24 cellular contexts compared by ENCODE assay signal in genomic region chr2:215314896-215315295, GRCh38. TPM values are rescaled to one million over a fixed set of nuclear protein-coding genes. Genes with fewer than 3 reads are reported as not detected.
A peak's percentile ranks its signal among the peaks of the same experiment; 100 is the strongest.
DNase-seq lines count a peak whose midpoint lies in the region; ATAC-seq and TF ChIP-seq lines count a peak whose summit lies in the region.
"Had no signal": no experiment of that assay in that cellular context is flagged by ENCODE, and none has a peak within 500 bp of the region (broad histone marks: within the 10 kb centered on the region; RNA-seq: fewer than 3 reads in every experiment).

No MANE protein-coding gene starts in this region.

- TF ChIP-seq CTCF in activated CD8-positive, alpha-beta T cell treated with anti-CD3 and anti-CD28 coated beads for 36 hours (IDR thresholded peaks at IDR 0.05): no peak
- TF ChIP-seq CTCF in left lung (IDR thresholded peaks at IDR 0.05) (no peak), neural progenitor cell (IDR thresholded peaks at IDR 0.05) (no peak)

- H3K27me3 ChIP-seq in left lung (peaks cover 0 to 8% of the 10 kb centered on the region in 2 donors), neural progenitor cell (no peaks in the 10 kb centered on the region)
- H3K27me3 ChIP-seq: brain microvascular endothelial cell, gastrocnemius medialis, right atrium auricular region, SJCRH30, transverse colon had no signal

- no peaks in the 10 kb centered on the region for H3K9me3 Mint-ChIP-seq in activated CD8-positive, alpha-beta T cell treated with anti-CD3 and anti-CD28 coated beads for 36 hours
- H3K9me3 Mint-ChIP-seq in activated CD8-positive, alpha-beta T cell treated with anti-CD3 and anti-CD28 coated beads, Interleukin-2, amount 10 ng/mL, durations not matched to agents 7 days and 5 days (ENCODE audit: insufficient read depth): no peaks in the 10 kb centered on the region
- H3K9me3 Mint-ChIP-seq in activated naive CD8-positive, alpha-beta T cell (ENCODE audit: low read depth): no peaks in the 10 kb centered on the region
- no peaks in the 10 kb centered on the region for H3K9me3 Mint-ChIP-seq in naive thymus-derived CD8-positive, alpha-beta T cell
- no peaks in the 10 kb centered on the region for H3K9me3 Mint-ChIP-seq in neural progenitor cell
- H3K9me3 Mint-ChIP-seq: dendritic cell treated with granulocyte-macrophage colony-stimulating factor and Interleukin-4, amounts not matched to agents 40 ng/mL and 50 ng/mL, for 4 days; T-helper 2 cell treated with Interferon-gamma antibody and Interleukin-4, amounts not matched to agents 5 μg/mL and 100 μg/mL, for 36 hours had no signal

- peaks cover 55% of the 10 kb centered on the region for H3K36me3 Mint-ChIP-seq in activated CD8-positive, alpha-beta T cell treated with anti-CD3 and anti-CD28 coated beads for 36 hours (ENCODE audit: low read depth)
- peaks cover 52% of the 10 kb centered on the region for H3K36me3 Mint-ChIP-seq in activated CD8-positive, alpha-beta T cell treated with anti-CD3 and anti-CD28 coated beads, Interleukin-2, amount 10 ng/mL, durations not matched to agents 7 days and 5 days (ENCODE audit: low read depth)
- H3K36me3 Mint-ChIP-seq in activated naive CD8-positive, alpha-beta T cell: peaks cover 27% of the 10 kb centered on the region
- H3K36me3 Mint-ChIP-seq in naive thymus-derived CD8-positive, alpha-beta T cell: peaks cover 9 to 58% (median 27%) of the 10 kb centered on the region in 3 donors
- H3K36me3 Mint-ChIP-seq in neural progenitor cell: peaks cover 37% of the 10 kb centered on the region

- POLR2A ChIA-PET in activated CD8-positive, alpha-beta T cell treated with anti-CD3 and anti-CD28 coated beads for 36 hours (lab: Charles Lee): no interaction called here
- POLR2A ChIA-PET in activated CD8-positive, alpha-beta T cell treated with anti-CD3 and anti-CD28 coated beads, Interleukin-2, amount 10 ng/mL, durations not matched to agents 7 days and 5 days (lab: Charles Lee): no interaction called here
- POLR2A ChIA-PET in naive thymus-derived CD8-positive, alpha-beta T cell (lab: Charles Lee): no interaction called here

- intact Hi-C loops in activated CD8-positive, alpha-beta T cell treated with anti-CD3 and anti-CD28 coated beads for 36 hours (cut with micrococcal nuclease): loop anchor here (5.0 kb wide), 1 partner anchor 508 kb away; the partner anchor contains the start of gene BARD1
- intact Hi-C loops in left lung (cut with DNase I): no loop called here

- H4K20me1 ChIP-seq in neural progenitor cell (ENCODE audit: low read depth): no peaks in the 10 kb centered on the region

- H3K27ac Mint-ChIP-seq in activated CD8-positive, alpha-beta T cell treated with anti-CD3 and anti-CD28 coated beads for 36 hours: peak overlapping the region; percentile 76
- H3K27ac Mint-ChIP-seq in activated CD8-positive, alpha-beta T cell treated with anti-CD3 and anti-CD28 coated beads, Interleukin-2, amount 10 ng/mL, durations not matched to agents 7 days and 5 days: no peak overlapping the region
- H3K27ac Mint-ChIP-seq in activated naive CD8-positive, alpha-beta T cell: peak overlapping the region; percentile 70
- H3K27ac Mint-ChIP-seq in naive thymus-derived CD8-positive, alpha-beta T cell: peak overlapping the region in 7 of 10 donors; percentile 25 to 77 (median 60)
- no peak overlapping the region for H3K27ac Mint-ChIP-seq in neural progenitor cell
- H3K27ac Mint-ChIP-seq: dendritic cell treated with granulocyte-macrophage colony-stimulating factor and Interleukin-4, amounts not matched to agents 40 ng/mL and 50 ng/mL, for 4 days; T-helper 2 cell treated with Interferon-gamma antibody and Interleukin-4, amounts not matched to agents 5 μg/mL and 100 μg/mL, for 36 hours had no signal

- H3K36me3 ChIP-seq in left lung: peaks cover 0 to 22% of the 10 kb centered on the region in 2 donors
- H3K36me3 ChIP-seq in neural progenitor cell: peaks cover 29% of the 10 kb centered on the region

- DNase-seq in activated CD8-positive, alpha-beta T cell treated with anti-CD3 and anti-CD28 coated beads for 36 hours: no peak
- DNase-seq in activated CD8-positive, alpha-beta T cell treated with anti-CD3 and anti-CD28 coated beads, Interleukin-2, amount 10 ng/mL, durations not matched to agents 7 days and 5 days: no peak
- DNase-seq in ELF-1 (ENCODE audit: low read depth, low spot score): peak; percentile 69
- no peak for DNase-seq in naive thymus-derived CD8-positive, alpha-beta T cell
- DNase-seq in left lung: no peak
- DNase-seq in neural progenitor cell (ENCODE audit: low spot score): no peak
- no peak for DNase-seq in NCI-H748 treated with DMSO at 0.1 percent for 48 hours (lab: John Stamatoyannopoulos, UW)
- DNase-seq: activated CD4-positive, CD25-positive, alpha-beta regulatory T cell treated with anti-CD3 and anti-CD28 coated beads, Interleukin-2, amount 50 U/mL, for 72 hours; activated CD8-positive, alpha-beta memory T cell treated with anti-CD3 and anti-CD28 coated beads, Interleukin-2, amount 50 U/mL, for 48 hours; brain microvascular endothelial cell; gastrocnemius medialis; Karpas-422; mucosa of descending colon; NCI-H526; occipital lobe; SJCRH30; stimulated activated CD4-positive, alpha-beta T cell treated with anti-CD3 and anti-CD28 coated beads, Interleukin-15, amount 100 ng/mL, for 24 hours; stimulated activated naive CD4-positive, alpha-beta T cell; transverse colon had no signal

- H3K27ac ChIP-seq in left lung: no peak overlapping the region
- no peak overlapping the region for H3K27ac ChIP-seq in neural progenitor cell
- H3K27ac ChIP-seq: brain microvascular endothelial cell, gastrocnemius medialis, right atrium auricular region, SJCRH30, transverse colon had no signal

- H3K4me1 ChIP-seq in left lung: peaks cover 8 to 18% of the 10 kb centered on the region in 2 donors
- peaks cover 12% of the 10 kb centered on the region for H3K4me1 ChIP-seq in neural progenitor cell

- H3K27me3 Mint-ChIP-seq in activated CD8-positive, alpha-beta T cell treated with anti-CD3 and anti-CD28 coated beads for 36 hours: no peaks in the 10 kb centered on the region
- no peaks in the 10 kb centered on the region for H3K27me3 Mint-ChIP-seq in activated CD8-positive, alpha-beta T cell treated with anti-CD3 and anti-CD28 coated beads, Interleukin-2, amount 10 ng/mL, durations not matched to agents 7 days and 5 days (ENCODE audit: low read depth)
- H3K27me3 Mint-ChIP-seq in activated naive CD8-positive, alpha-beta T cell: no peaks in the 10 kb centered on the region
- H3K27me3 Mint-ChIP-seq in naive thymus-derived CD8-positive, alpha-beta T cell: no peaks in the 10 kb centered on the region
- H3K27me3 Mint-ChIP-seq in neural progenitor cell (ENCODE audit: insufficient read depth, low read depth): no peaks in the 10 kb centered on the region
- H3K27me3 Mint-ChIP-seq: dendritic cell treated with granulocyte-macrophage colony-stimulating factor and Interleukin-4, amounts not matched to agents 40 ng/mL and 50 ng/mL, for 4 days had no signal

- H3K4me2 ChIP-seq in neural progenitor cell: no peak overlapping the region

- no peak for ATAC-seq in activated CD8-positive, alpha-beta T cell treated with anti-CD3 and anti-CD28 coated beads for 36 hours
- no peak for ATAC-seq in activated CD8-positive, alpha-beta T cell treated with anti-CD3 and anti-CD28 coated beads, Interleukin-2, amount 10 ng/mL, durations not matched to agents 7 days and 5 days
- ATAC-seq in naive thymus-derived CD8-positive, alpha-beta T cell: no peak
- no peak for ATAC-seq in left lung
- ATAC-seq: gastrocnemius medialis, mucosa of descending colon had no signal

- CTCF ChIA-PET in activated CD8-positive, alpha-beta T cell treated with anti-CD3 and anti-CD28 coated beads for 36 hours (lab: Charles Lee): no interaction called here
- CTCF ChIA-PET in activated CD8-positive, alpha-beta T cell treated with anti-CD3 and anti-CD28 coated beads, Interleukin-2, amount 10 ng/mL, durations not matched to agents 7 days and 5 days (lab: Charles Lee): no interaction called here

- H3K9me3 ChIP-seq in left lung (no peaks in the 10 kb centered on the region), neural progenitor cell (ENCODE audit: low read depth) (no peaks in the 10 kb centered on the region)
- H3K9me3 ChIP-seq: gastrocnemius medialis, HAP-1, mucosa of descending colon, right atrium auricular region, SJCRH30, transverse colon had no signal

- no peak overlapping the region for H3K4me3 ChIP-seq in left lung
- H3K4me3 ChIP-seq in neural progenitor cell: no peak overlapping the region
- H3K4me3 ChIP-seq: gastrocnemius medialis, HAP-1, mucosa of descending colon, right atrium auricular region, SJCRH30, transverse colon had no signal

- peaks cover 74% of the 10 kb centered on the region for H3K79me2 ChIP-seq in neural progenitor cell (ENCODE audit: low read depth)

- H2AFZ ChIP-seq in neural progenitor cell (replicated peaks): no peak overlapping the region

- peak overlapping the region; percentile 29 for H3K4me3 Mint-ChIP-seq in activated CD8-positive, alpha-beta T cell treated with anti-CD3 and anti-CD28 coated beads for 36 hours
- no peak overlapping the region for H3K4me3 Mint-ChIP-seq in activated CD8-positive, alpha-beta T cell treated with anti-CD3 and anti-CD28 coated beads, Interleukin-2, amount 10 ng/mL, durations not matched to agents 7 days and 5 days
- peak overlapping the region; percentile 98 for H3K4me3 Mint-ChIP-seq in activated naive CD8-positive, alpha-beta T cell
- peak overlapping the region in 5 of 10 donors; percentile 8 to 51 (median 30) for H3K4me3 Mint-ChIP-seq in naive thymus-derived CD8-positive, alpha-beta T cell
- no peak overlapping the region for H3K4me3 Mint-ChIP-seq in neural progenitor cell
- H3K4me3 Mint-ChIP-seq: dendritic cell treated with granulocyte-macrophage colony-stimulating factor and Interleukin-4, amounts not matched to agents 40 ng/mL and 50 ng/mL, for 4 days had no signal

- H3F3A ChIP-seq in neural progenitor cell (ENCODE audit: low read depth): no peaks in the 10 kb centered on the region

- peaks cover 44% of the 10 kb centered on the region for H3K4me1 Mint-ChIP-seq in activated CD8-positive, alpha-beta T cell treated with anti-CD3 and anti-CD28 coated beads for 36 hours (ENCODE audit: low read depth)
- peaks cover 42% of the 10 kb centered on the region for H3K4me1 Mint-ChIP-seq in activated CD8-positive, alpha-beta T cell treated with anti-CD3 and anti-CD28 coated beads, Interleukin-2, amount 10 ng/mL, durations not matched to agents 7 days and 5 days (ENCODE audit: low read depth)
- peaks cover 44% of the 10 kb centered on the region for H3K4me1 Mint-ChIP-seq in activated naive CD8-positive, alpha-beta T cell (ENCODE audit: low read depth)
- peaks cover 17 to 48% (median 43%) of the 10 kb centered on the region in 4 donors for H3K4me1 Mint-ChIP-seq in naive thymus-derived CD8-positive, alpha-beta T cell
- peaks cover 10% of the 10 kb centered on the region for H3K4me1 Mint-ChIP-seq in neural progenitor cell

- H3K9ac ChIP-seq in neural progenitor cell: no peak overlapping the region

RNA-seq across cellular contexts. Expression of gene ATIC, which starts 3.0 kb away (rescaled TPM):
- 100 to 1,000 TPM; 309 to 319 TPM for total RNA-seq in activated CD8-positive, alpha-beta T cell treated with anti-CD3 and anti-CD28 coated beads for 36 hours
- total RNA-seq in activated CD8-positive, alpha-beta T cell treated with anti-CD3 and anti-CD28 coated beads, Interleukin-2, amount 10 ng/mL, durations not matched to agents 7 days and 5 days: 100 to 1,000 TPM; 170 to 182 TPM
- 100 to 1,000 TPM in 1 of 2 experiments, 10 to 100 TPM in 1; 94.7 to 102 TPM for total RNA-seq in naive thymus-derived CD8-positive, alpha-beta T cell
- polyA plus RNA-seq in naive thymus-derived CD8-positive, alpha-beta T cell: 100 to 1,000 TPM; 159 to 184 (median 184) TPM
- total RNA-seq in left lung (10 to 100 TPM; 78.6 to 98.2 TPM), neural progenitor cell (ENCODE audit: low replicate concordance) (23.9 and 43.2 TPM in 2 replicates)

Comparison
In these comparisons a context has a peak if more than half of its experiments do, and no peak if none do; other contexts are left out.
1. H3K27ac Mint-ChIP-seq: peak in activated CD8-positive, alpha-beta T cell treated with anti-CD3 and anti-CD28 coated beads for 36 hours (single experiment), activated naive CD8-positive, alpha-beta T cell (single experiment) and naive thymus-derived CD8-positive, alpha-beta T cell (7 of 10); none in activated CD8-positive, alpha-beta T cell treated with anti-CD3 and anti-CD28 coated beads, Interleukin-2, amount 10 ng/mL, durations not matched to agents 7 days and 5 days (single experiment) and neural progenitor cell (single experiment).
2. H3K4me3 Mint-ChIP-seq: peak in activated CD8-positive, alpha-beta T cell treated with anti-CD3 and anti-CD28 coated beads for 36 hours (single experiment) and activated naive CD8-positive, alpha-beta T cell (single experiment); none in activated CD8-positive, alpha-beta T cell treated with anti-CD3 and anti-CD28 coated beads, Interleukin-2, amount 10 ng/mL, durations not matched to agents 7 days and 5 days (single experiment) and neural progenitor cell (single experiment).